Comparison of ENCODE assay signal across 1 cellular context in genomic region chr1:195376190-195376589, GRCh38.
TF ChIP-seq lines count a peak whose summit lies in the region.

No MANE protein-coding gene starts in this region.

TF ChIP-seq in GM12878, 131 proteins besides CTCF, POLR2A, EP300 and RAD21 (continued from another document):
- TF ChIP-seq, protein P1, sequence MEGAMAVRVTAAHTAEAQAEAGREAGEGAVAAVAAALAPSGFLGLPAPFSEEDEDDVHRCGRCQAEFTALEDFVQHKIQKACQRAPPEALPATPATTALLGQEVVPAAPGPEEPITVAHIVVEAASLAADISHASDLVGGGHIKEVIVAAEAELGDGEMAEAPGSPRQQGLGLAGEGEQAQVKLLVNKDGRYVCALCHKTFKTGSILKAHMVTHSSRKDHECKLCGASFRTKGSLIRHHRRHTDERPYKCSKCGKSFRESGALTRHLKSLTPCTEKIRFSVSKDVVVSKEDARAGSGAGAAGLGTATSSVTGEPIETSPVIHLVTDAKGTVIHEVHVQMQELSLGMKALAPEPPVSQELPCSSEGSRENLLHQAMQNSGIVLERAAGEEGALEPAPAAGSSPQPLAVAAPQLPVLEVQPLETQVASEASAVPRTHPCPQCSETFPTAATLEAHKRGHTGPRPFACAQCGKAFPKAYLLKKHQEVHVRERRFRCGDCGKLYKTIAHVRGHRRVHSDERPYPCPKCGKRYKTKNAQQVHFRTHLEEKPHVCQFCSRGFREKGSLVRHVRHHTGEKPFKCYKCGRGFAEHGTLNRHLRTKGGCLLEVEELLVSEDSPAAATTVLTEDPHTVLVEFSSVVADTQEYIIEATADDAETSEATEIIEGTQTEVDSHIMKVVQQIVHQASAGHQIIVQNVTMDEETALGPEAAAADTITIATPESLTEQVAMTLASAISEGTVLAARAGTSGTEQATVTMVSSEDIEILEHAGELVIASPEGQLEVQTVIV (IDR thresholded peaks at IDR 0.05; ENCODE audit: borderline replicate concordance, partially characterized antibody) = no peak
TF ChIP-seq in GM12878: peak in this region for 0.
